1 cellular context compared by ENCODE assay signal in genomic region chr20:5821627-5822215, GRCh38.
TF ChIP-seq lines count a peak whose summit lies in the region.

No MANE protein-coding gene starts in this region.

TF ChIP-seq in HepG2, 621 proteins besides CTCF, POLR2A, EP300 and RAD21 (continued from another document and continues in another):
- TF ChIP-seq ZBTB10 (CRISPR knock-in tag; IDR thresholded peaks at IDR 0.05; ENCODE audit: borderline replicate concordance) (peak; percentile 23; the same call in 1 of the 2 replicates), USF2 (IDR thresholded peaks at IDR 0.05; ENCODE audit: low read depth, low read length) (no peak), USF2 (CRISPR knock-in tag; IDR thresholded peaks at IDR 0.05; ENCODE audit: borderline replicate concordance) (no peak), DBP (CRISPR knock-in tag; IDR thresholded peaks at IDR 0.05; ENCODE audit: not compliant biosample characterization) (peak; percentile 81), JDP2 (CRISPR knock-in tag; IDR thresholded peaks at IDR 0.05; ENCODE audit: borderline replicate concordance) (no peak), ZNF782 (CRISPR knock-in tag; IDR thresholded peaks at IDR 0.05; ENCODE audit: borderline replicate concordance) (no peak), GTF2F1 (IDR thresholded peaks at IDR 0.05; ENCODE audit: low read length) (no peak), ZFP36 (IDR thresholded peaks at IDR 0.05; ENCODE audit: borderline replicate concordance, low read depth, low read length, partially characterized antibody) (no peak), ZNF614 (CRISPR knock-in tag; IDR thresholded peaks at IDR 0.05; ENCODE audit: borderline replicate concordance) (peak; percentile 77; the same call in 1 of the 2 replicates), RFX1 (IDR thresholded peaks at IDR 0.05) (no peak), KAT7 (CRISPR knock-in tag; IDR thresholded peaks at IDR 0.05; ENCODE audit: borderline replicate concordance) (peak; percentile 51; the same call in 1 of the 2 replicates), FOXJ3 (CRISPR knock-in tag; IDR thresholded peaks at IDR 0.05; ENCODE audit: borderline replicate concordance) (peak; percentile 81), ZNF282 (IDR thresholded peaks at IDR 0.05; ENCODE audit: partially characterized antibody) (no peak), ZNF318 (CRISPR knock-in tag; IDR thresholded peaks at IDR 0.05) (peak; percentile 84; the same call in 1 of the 2 replicates), ZNF746 (CRISPR knock-in tag; IDR thresholded peaks at IDR 0.05) (no peak), KMT2B (CRISPR knock-in tag; IDR thresholded peaks at IDR 0.05) (peak; percentile 70; the same call in 1 of the 2 replicates), PCBP2 (optimal IDR thresholded peaks at IDR 0.05; ENCODE audit: low read depth, low read length, poor library complexity, severe bottlenecking) (no peak), PAXIP1 (CRISPR knock-in tag; conservative IDR thresholded peaks at IDR 0.05) (peak; percentile 97), TARDBP (CRISPR knock-in tag; IDR thresholded peaks at IDR 0.05) (peak; percentile 58; the same call in 1 of the 2 replicates), HES4 (CRISPR knock-in tag; IDR thresholded peaks at IDR 0.05; ENCODE audit: borderline replicate concordance) (no peak; the same call in 1 of the 2 replicates), ZNF572 (CRISPR knock-in tag; IDR thresholded peaks at IDR 0.05) (no peak), ZNF367 (CRISPR knock-in tag; IDR thresholded peaks at IDR 0.05; ENCODE audit: borderline replicate concordance) (no peak), TOPORS (CRISPR knock-in tag; IDR thresholded peaks at IDR 0.05) (no peak), CREB3 (CRISPR knock-in tag; IDR thresholded peaks at IDR 0.05) (no peak), TP53 (CRISPR knock-in tag; conservative IDR thresholded peaks at IDR 0.05) (no peak), ZNF629 (CRISPR knock-in tag; conservative IDR thresholded peaks at IDR 0.05) (peak; percentile 55; the same call in 1 of the 2 replicates), SIN3B (IDR thresholded peaks at IDR 0.05; ENCODE audit: low read length) (no peak), FOXK2 (IDR thresholded peaks at IDR 0.05) (no peak), RELA (CRISPR knock-in tag; IDR thresholded peaks at IDR 0.05) (no peak), DRAP1 (CRISPR knock-in tag; IDR thresholded peaks at IDR 0.05) (peak; percentile 70; the same call in 1 of the 2 replicates), ZNF720 (CRISPR knock-in tag; IDR thresholded peaks at IDR 0.05) (no peak), SETDB1 (CRISPR knock-in tag; IDR thresholded peaks at IDR 0.05; ENCODE audit: borderline replicate concordance) (no peak), YEATS2 (CRISPR knock-in tag; IDR thresholded peaks at IDR 0.05; ENCODE audit: borderline replicate concordance) (peak; percentile 78; the same call in 1 of the 2 replicates), ISL2 (CRISPR knock-in tag; IDR thresholded peaks at IDR 0.05) (peak; percentile 83), HOXA7 (CRISPR knock-in tag; IDR thresholded peaks at IDR 0.05) (no peak), PHF8 (CRISPR knock-in tag; IDR thresholded peaks at IDR 0.05) (peak; percentile 39; the same call in 1 of the 2 replicates), PAX8 (CRISPR knock-in tag; IDR thresholded peaks at IDR 0.05; ENCODE audit: borderline replicate concordance) (no peak; the same call in 1 of the 2 replicates), AGO2 (optimal IDR thresholded peaks at IDR 0.05; ENCODE audit: low read depth, low read length) (no peak), ZBTB43 (CRISPR knock-in tag; conservative IDR thresholded peaks at IDR 0.05) (peak; percentile 58; the same call in 1 of the 2 replicates), RFX5 (IDR thresholded peaks at IDR 0.05; ENCODE audit: low read depth, low read length) (no peak), ZNF160 (CRISPR knock-in tag; IDR thresholded peaks at IDR 0.05) (peak; percentile 87; the same call in 1 of the 2 replicates), SMYD3 (CRISPR knock-in tag; IDR thresholded peaks at IDR 0.05) (no peak), ISX (CRISPR knock-in tag; conservative IDR thresholded peaks at IDR 0.05) (0 out of 2 replicates have a peak, but pooled peaks have one; percentile 43), DPF2 (CRISPR knock-in tag; IDR thresholded peaks at IDR 0.05; ENCODE audit: borderline replicate concordance, low read depth) (peak; percentile 90), ZNF510 (CRISPR knock-in tag; IDR thresholded peaks at IDR 0.05; ENCODE audit: low read depth) (peak; percentile 99)
